ENCODE assay signal across 8 cellular contexts in the genomic region with DNA sequence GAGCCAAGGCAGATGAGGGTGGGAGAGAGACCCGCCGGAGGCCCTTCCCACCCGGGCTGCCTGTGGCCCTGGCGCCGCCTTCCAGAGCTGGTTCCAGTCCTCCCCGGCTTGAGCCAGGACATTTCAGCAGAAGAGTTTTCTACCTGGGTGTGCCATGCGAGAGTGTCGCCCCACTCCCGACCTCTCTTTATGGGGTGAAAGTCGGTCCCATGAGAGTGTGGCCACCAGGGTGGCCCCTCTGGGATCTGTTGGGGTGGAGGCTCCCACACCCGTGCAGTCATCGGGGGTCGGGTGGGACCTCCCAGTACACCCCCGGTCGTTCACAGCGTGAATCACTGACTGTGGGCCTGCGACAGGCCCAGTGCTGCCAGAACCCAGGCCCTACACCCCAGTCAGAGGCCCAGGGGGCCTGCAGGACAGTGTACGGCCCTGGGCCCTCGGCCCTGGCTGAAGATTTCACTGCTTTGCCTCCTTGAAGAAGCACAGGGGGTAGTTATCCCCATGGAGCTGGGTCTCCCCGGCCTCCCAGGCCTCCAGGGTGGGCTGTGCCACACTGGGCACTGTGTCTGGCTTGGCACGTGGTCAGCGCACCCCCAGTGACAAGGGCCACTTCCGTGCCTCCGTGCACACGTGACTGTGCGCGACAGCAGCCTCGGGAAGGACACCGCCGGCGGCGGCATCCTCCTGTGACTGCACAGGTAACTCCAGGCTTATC. TPM values are rescaled to one million over a fixed set of nuclear protein-coding genes. Genes with fewer than 3 reads are reported as not detected.
DNase-seq lines count a peak whose midpoint lies in the region; ATAC-seq and TF ChIP-seq lines count a peak whose summit lies in the region.
"Had no signal": no experiment of that assay in that cellular context is flagged by ENCODE, and none has a peak within 500 bp of the region (broad histone marks: within the 10 kb centered on the region; RNA-seq: fewer than 3 reads in every experiment).

No MANE protein-coding gene starts in this region.

- H3K23ac ChIP-seq in H9 (ENCODE audit: insufficient read length, low read depth, low read length), result no peak overlapping the region

- H2BK120ac ChIP-seq in H9 (ENCODE audit: low read depth, low read length, poor library complexity, severe bottlenecking), result no peak overlapping the region

- H2AFZ ChIP-seq in H9 (ENCODE audit: low read length), result no peak overlapping the region

- no peak for ATAC-seq in activated CD8-positive, alpha-beta T cell treated with anti-CD3 and anti-CD28 coated beads, Interleukin-2, amount 10 ng/mL, durations not matched to agents 7 days and 5 days
- ATAC-seq in stimulated activated effector memory CD8-positive, alpha-beta T cell treated with anti-CD3 and anti-CD28 coated beads, Interleukin-12 subunit alpha, Interleukin-12 subunit beta, amount 100 ng/mL, for 72 hours, result no peak
- ATAC-seq: PC-3 had no signal

- H2AK5ac ChIP-seq in H9 (ENCODE audit: insufficient read length, low read length), result no peak overlapping the region

- H3K27ac ChIP-seq in H9 (ENCODE audit: insufficient read length, low read depth, low read length) (no peak overlapping the region), right atrium auricular region (peak overlapping the region; percentile 2 to 91), vagina (no peak overlapping the region)

- H4K91ac ChIP-seq in H9 (ENCODE audit: insufficient read length, low read depth, low read length), result no peak overlapping the region

- H3K9me3 Mint-ChIP-seq in H9, result no peaks in the 10 kb centered on the region; a peak in 1 of 5 replicates
- no peaks in the 10 kb centered on the region for H3K9me3 Mint-ChIP-seq in activated CD8-positive, alpha-beta T cell treated with anti-CD3 and anti-CD28 coated beads, Interleukin-2, amount 10 ng/mL, durations not matched to agents 7 days and 5 days (ENCODE audit: insufficient read depth)
- H3K9me3 Mint-ChIP-seq in stimulated activated effector memory CD8-positive, alpha-beta T cell treated with anti-CD3 and anti-CD28 coated beads, Interleukin-12 subunit alpha, Interleukin-12 subunit beta, amount 100 ng/mL, for 72 hours, result no peaks in the 10 kb centered on the region

- no peaks in the 10 kb centered on the region for H4K20me1 ChIP-seq in H9 (ENCODE audit: control insufficient read depth, insufficient read depth, insufficient read length)

- DNase-seq in H9 (no peak), right atrium auricular region (ENCODE audit: low spot score) (no peak), cerebellar cortex (ENCODE audit: low spot score) (no peak), NCI-H748 treated with DMSO at 0.1 percent for 48 hours (lab: John Stamatoyannopoulos, UW) (no peak), vagina (ENCODE audit: extremely low spot score in 2 of 2) (no peak)
- DNase-seq in activated CD8-positive, alpha-beta T cell treated with anti-CD3 and anti-CD28 coated beads, Interleukin-2, amount 10 ng/mL, durations not matched to agents 7 days and 5 days, result no peak
- DNase-seq in stimulated activated effector memory CD8-positive, alpha-beta T cell treated with anti-CD3 and anti-CD28 coated beads, Interleukin-12 subunit alpha, Interleukin-12 subunit beta, amount 100 ng/mL, for 72 hours (ENCODE audit: low spot score in 2 of 2), result no peak
- DNase-seq: PC-3 had no signal

- H3K4ac ChIP-seq in H9 (ENCODE audit: low read depth, low read length), result no peak overlapping the region

- no peak overlapping the region for H3K56ac ChIP-seq in H9 (ENCODE audit: insufficient read length, low read depth, low read length)

- TF ChIP-seq CTCF in H9 (conservative IDR thresholded peaks at IDR 0.05) (no peak), right atrium auricular region (IDR thresholded peaks at IDR 0.05) (no peak), vagina (IDR thresholded peaks at IDR 0.05) (no peak)

- H3K4me3 ChIP-seq in right atrium auricular region (no peak overlapping the region), vagina (no peak overlapping the region)

- H3K79me1 ChIP-seq in H9 (ENCODE audit: insufficient read depth, low read depth, low read length, poor library complexity, severe bottlenecking), result no peaks in the 10 kb centered on the region

- H4K8ac ChIP-seq in H9 (replicated peaks; ENCODE audit: insufficient read length, low read depth, low read length), result no peak overlapping the region

- H3K4me1 Mint-ChIP-seq in H9, result peaks cover 0 to 21% of the 10 kb centered on the region in 2 experiments; a peak in 2 of 4 replicates
- H3K4me1 Mint-ChIP-seq in activated CD8-positive, alpha-beta T cell treated with anti-CD3 and anti-CD28 coated beads, Interleukin-2, amount 10 ng/mL, durations not matched to agents 7 days and 5 days (ENCODE audit: low read depth), result peaks cover 64% of the 10 kb centered on the region
- H3K4me1 Mint-ChIP-seq in stimulated activated effector memory CD8-positive, alpha-beta T cell treated with anti-CD3 and anti-CD28 coated beads, Interleukin-12 subunit alpha, Interleukin-12 subunit beta, amount 100 ng/mL, for 72 hours, result peaks cover 63% of the 10 kb centered on the region

- H3K4me2 ChIP-seq in H9 (ENCODE audit: insufficient read depth, insufficient read length, low read length), result no peak overlapping the region

- TF ChIP-seq POLR2A in vagina (IDR thresholded peaks at IDR 0.05), result no peak

- no peak overlapping the region for H2BK20ac ChIP-seq in H9 (ENCODE audit: low read depth, low read length, poor library complexity, severe bottlenecking)

- H3K18ac ChIP-seq in H9 (ENCODE audit: insufficient read length, low read depth, low read length), result no peak overlapping the region

- no peaks in the 10 kb centered on the region for H3K36me3 Mint-ChIP-seq in H9 (ENCODE audit: insufficient read depth in 1 of 3, low read depth in 3 of 3)
- peaks cover 21% of the 10 kb centered on the region for H3K36me3 Mint-ChIP-seq in activated CD8-positive, alpha-beta T cell treated with anti-CD3 and anti-CD28 coated beads, Interleukin-2, amount 10 ng/mL, durations not matched to agents 7 days and 5 days (ENCODE audit: low read depth)
- peaks cover 45% of the 10 kb centered on the region for H3K36me3 Mint-ChIP-seq in stimulated activated effector memory CD8-positive, alpha-beta T cell treated with anti-CD3 and anti-CD28 coated beads, Interleukin-12 subunit alpha, Interleukin-12 subunit beta, amount 100 ng/mL, for 72 hours

- H3K14ac ChIP-seq in H9 (ENCODE audit: insufficient read depth, low read length), result no peak overlapping the region

- no peaks in the 10 kb centered on the region for H3K79me2 ChIP-seq in H9 (ENCODE audit: insufficient read depth, low read length)

- no peak overlapping the region for H3K9ac ChIP-seq in H9 (ENCODE audit: extremely low read depth, insufficient read length, low read length)

- H3K23me2 ChIP-seq in H9 (ENCODE audit: insufficient read length, low read depth, low read length, poor library complexity, severe bottlenecking), result peaks cover 5% of the 10 kb centered on the region

- no peak overlapping the region for H2BK5ac ChIP-seq in H9 (ENCODE audit: insufficient read length, low read length)

- H3K27me3 ChIP-seq in H9 (ENCODE audit: insufficient read depth, low read length) (peaks cover 31% of the 10 kb centered on the region), right atrium auricular region (no peaks in the 10 kb centered on the region), vagina (no peaks in the 10 kb centered on the region)

- peak overlapping the region; percentile 60 to 80; a peak in 3 of 5 replicates for H3K4me3 Mint-ChIP-seq in H9
- H3K4me3 Mint-ChIP-seq in activated CD8-positive, alpha-beta T cell treated with anti-CD3 and anti-CD28 coated beads, Interleukin-2, amount 10 ng/mL, durations not matched to agents 7 days and 5 days, result peak overlapping the region; percentile 85
- peak overlapping the region; percentile 78 for H3K4me3 Mint-ChIP-seq in stimulated activated effector memory CD8-positive, alpha-beta T cell treated with anti-CD3 and anti-CD28 coated beads, Interleukin-12 subunit alpha, Interleukin-12 subunit beta, amount 100 ng/mL, for 72 hours

- WGBS in H9 (ENCODE audit: extremely low coverage, insufficient read length, low lambda C conversion rate), result no CpG with 5 or more reads among the region's 32 CpGs

- H3K27me3 Mint-ChIP-seq in H9 (ENCODE audit: low read depth), result peaks cover 42% of the 10 kb centered on the region
- H3K27me3 Mint-ChIP-seq in activated CD8-positive, alpha-beta T cell treated with anti-CD3 and anti-CD28 coated beads, Interleukin-2, amount 10 ng/mL, durations not matched to agents 7 days and 5 days (ENCODE audit: low read depth), result no peaks in the 10 kb centered on the region

- H3K4me1 ChIP-seq in H9 (ENCODE audit: insufficient read depth, low read length) (no peaks in the 10 kb centered on the region), right atrium auricular region (peaks cover 0 to 67% of the 10 kb centered on the region in 2 donors), vagina (peaks cover 48% of the 10 kb centered on the region)

- CTCF ChIA-PET in activated CD8-positive, alpha-beta T cell treated with anti-CD3 and anti-CD28 coated beads, Interleukin-2, amount 10 ng/mL, durations not matched to agents 7 days and 5 days (lab: Charles Lee), result interaction anchor here (1.1 to 1.3 kb wide), 2 partner anchors 115 to 122 kb away, joined by 3 to 4 read pairs; no protein-coding TSS in a partner anchor

- no peak overlapping the region for H3T11ph ChIP-seq in H9 (ENCODE audit: low read length)

- H3K9me3 ChIP-seq in H9 (ENCODE audit: control insufficient read depth, low read depth, low read length), result no peaks in the 10 kb centered on the region
- no peaks in the 10 kb centered on the region for H3K9me3 ChIP-seq in right atrium auricular region
- no peaks in the 10 kb centered on the region for H3K9me3 ChIP-seq in vagina

- no peak overlapping the region for H2BK12ac ChIP-seq in H9 (ENCODE audit: insufficient read length, low read depth, low read length)

- intact Hi-C loops in vagina (cut with DNase I), result no loop called here

- no peak overlapping the region for H3K27ac Mint-ChIP-seq in H9
- H3K27ac Mint-ChIP-seq in activated CD8-positive, alpha-beta T cell treated with anti-CD3 and anti-CD28 coated beads, Interleukin-2, amount 10 ng/mL, durations not matched to agents 7 days and 5 days, result peak overlapping the region; percentile 91
- H3K27ac Mint-ChIP-seq in stimulated activated effector memory CD8-positive, alpha-beta T cell treated with anti-CD3 and anti-CD28 coated beads, Interleukin-12 subunit alpha, Interleukin-12 subunit beta, amount 100 ng/mL, for 72 hours, result peak overlapping the region; percentile 96

- no peak overlapping the region for H4K5ac ChIP-seq in H9 (ENCODE audit: insufficient read length, low read depth, low read length)

- H3K36me3 ChIP-seq in right atrium auricular region (no peaks in the 10 kb centered on the region), vagina (no peaks in the 10 kb centered on the region)

- H2BK15ac ChIP-seq in H9 (ENCODE audit: low read depth, low read length), result no peak overlapping the region

- POLR2A ChIA-PET in activated CD8-positive, alpha-beta T cell treated with anti-CD3 and anti-CD28 coated beads, Interleukin-2, amount 10 ng/mL, durations not matched to agents 7 days and 5 days (lab: Charles Lee), result interaction anchor here (1.9 kb wide), 1 partner anchor 122 kb away, joined by 10 read pairs; no protein-coding TSS in a partner anchor

RNA-seq across cellular contexts. Expression of a gene that starts 5.9 kb away (rescaled TPM):
- total RNA-seq in H9 (2021), result 5.3 and 5.5 TPM in 2 replicates
- 10 to 100 TPM; 26.5 to 28.1 TPM for total RNA-seq in activated CD8-positive, alpha-beta T cell treated with anti-CD3 and anti-CD28 coated beads, Interleukin-2, amount 10 ng/mL, durations not matched to agents 7 days and 5 days
- total RNA-seq in right atrium auricular region, result 10 to 100 TPM; 19.0 to 20.2 TPM
- 21.9 TPM for total RNA-seq in vagina

Comparison
In these comparisons a context has a peak if more than half of its experiments do, and no peak if none do; other contexts are left out.
1. H3K27ac ChIP-seq: peak in right atrium auricular region (2 of 2); none in H9 (single experiment) and vagina (single experiment).
2. H3K27ac Mint-ChIP-seq: peak in activated CD8-positive, alpha-beta T cell treated with anti-CD3 and anti-CD28 coated beads, Interleukin-2, amount 10 ng/mL, durations not matched to agents 7 days and 5 days (single experiment) and stimulated activated effector memory CD8-positive, alpha-beta T cell treated with anti-CD3 and anti-CD28 coated beads, Interleukin-12 subunit alpha, Interleukin-12 subunit beta, amount 100 ng/mL, for 72 hours (single experiment); none in H9 (0 of 3).
3. Peak in every context shown above with its lines, with median percentiles within 50 percentile points of each other: H3K4me3 Mint-ChIP-seq.